ENCODE assay signal across 8 cellular contexts in genomic region chr15:40382580-40383456, GRCh38. TPM values are rescaled to one million over a fixed set of nuclear protein-coding genes. Genes with fewer than 3 reads are reported as not detected.
DNase-seq lines count a peak whose midpoint lies in the region; ATAC-seq and TF ChIP-seq lines count a peak whose summit lies in the region.

Gene KNSTRN, plus strand, starts transcription at chr15:40382721. Its CDS starts 115 bp downstream, at chr15:40382836.

- DNase-seq in COR-L47 (lab: John Stamatoyannopoulos, UW) (peak; percentile 92), HUDEP-2 (lab: John Stamatoyannopoulos, UW; ENCODE audit: unreplicated experiment in 76 of 76) (peak in 74 of 76 experiments; percentile 9 to 95 (median 85)), NOMO-1 treated with dmso at 0.1 percent for 144 hours (lab: John Stamatoyannopoulos, UW; ENCODE audit: unreplicated experiment) (peak; percentile 80), endodermal cell (peak; percentile 98), mesendoderm (peak; percentile 97)
- peak; percentile 82 to 89 for DNase-seq in activated CD8-positive, alpha-beta memory T cell treated with anti-CD3 and anti-CD28 coated beads for 4 hours (ENCODE audit: low read depth in 2 of 2)
- DNase-seq in stimulated activated CD8-positive, alpha-beta memory T cell treated with anti-CD3 and anti-CD28 coated beads, Interleukin-12 subunit alpha, Interleukin-12 subunit beta, amount 100 ng/mL, for 4 hours (ENCODE audit: low read depth) = peak; percentile 78

- no peak within 1 kb of the TSS for H4K8ac ChIP-seq in mesendoderm (ENCODE audit: low read depth, low read length)

- no peak within 1 kb of the TSS for H2BK120ac ChIP-seq in mesendoderm (ENCODE audit: low read depth, low read length)

- H3K4me2 ChIP-seq in mesendoderm (ENCODE audit: low read length) = peak within 1 kb of the TSS; percentile 59

- ATAC-seq in GM21381 (IDR thresholded peaks at IDR 0.05; ENCODE audit: unreplicated experiment) = peak; percentile 96

- no peak for TF ChIP-seq CTCF in endodermal cell (conservative IDR thresholded peaks at IDR 0.05)

- peak within 1 kb of the TSS; percentile 93 for H3K4me3 Mint-ChIP-seq in endodermal cell

- H3K79me2 ChIP-seq in mesendoderm (ENCODE audit: control insufficient read depth, insufficient read depth, low read length) = peaks cover 17% of the 10 kb centered on the region

- no peak within 1 kb of the TSS for H3K4ac ChIP-seq in mesendoderm (ENCODE audit: low read depth, low read length)

- H2BK5ac ChIP-seq in mesendoderm (ENCODE audit: low read length) = no peak within 1 kb of the TSS

- peaks cover 10% of the 10 kb centered on the region for H3K79me1 ChIP-seq in mesendoderm (ENCODE audit: low read length)

- H3K56ac ChIP-seq in mesendoderm (ENCODE audit: low read length) = peak within 1 kb of the TSS; percentile 98

- peak within 1 kb of the TSS; percentile 93 for H3K27ac Mint-ChIP-seq in endodermal cell

- peaks cover 26% of the 10 kb centered on the region for H3K36me3 ChIP-seq in endodermal cell (ENCODE audit: control insufficient read depth, insufficient read depth, low read length)
- peaks cover 15% of the 10 kb centered on the region for H3K36me3 ChIP-seq in mesendoderm (ENCODE audit: control insufficient read depth, insufficient read depth, low read length)

- peaks cover 11% of the 10 kb centered on the region for H3K9me3 Mint-ChIP-seq in endodermal cell

- H3K4me1 ChIP-seq in endodermal cell (ENCODE audit: control insufficient read depth, insufficient read depth, low read length) (no peaks in the 10 kb centered on the region), mesendoderm (ENCODE audit: control insufficient read depth, low read depth, low read length) (peaks cover 2% of the 10 kb centered on the region)

- 4 to 7% methylated on average over 27 to 55 of the region's 57 CpGs for WGBS in endodermal cell (ENCODE audit: insufficient coverage in 1 of 2, insufficient read length in 1 of 2), 2 experiments
- no CpG with 5 or more reads among the region's 57 CpGs for WGBS in mesendoderm (ENCODE audit: extremely low coverage, insufficient coverage, low lambda C conversion rate)

- H3K27me3 ChIP-seq in endodermal cell (ENCODE audit: control insufficient read depth, insufficient read depth, low read length, poor library complexity, severe bottlenecking) (no peaks in the 10 kb centered on the region), mesendoderm (ENCODE audit: insufficient read depth, low read length, poor library complexity) (no peaks in the 10 kb centered on the region)

- peak within 1 kb of the TSS; percentile 20 for H3K18ac ChIP-seq in mesendoderm (ENCODE audit: low read length)

- peak within 1 kb of the TSS; percentile 68 for H3K23ac ChIP-seq in mesendoderm (ENCODE audit: low read length)

- H2AK5ac ChIP-seq in mesendoderm (ENCODE audit: low read length) = no peak within 1 kb of the TSS

- H3K9me3 ChIP-seq in endodermal cell (ENCODE audit: control insufficient read depth, low read length) = peaks cover 17% of the 10 kb centered on the region

- H3K36me3 Mint-ChIP-seq in endodermal cell (ENCODE audit: low read depth) = peaks cover 31% of the 10 kb centered on the region

- no peak within 1 kb of the TSS for H4K5ac ChIP-seq in mesendoderm (ENCODE audit: low read length)

- H3K27me3 Mint-ChIP-seq in endodermal cell (ENCODE audit: insufficient read depth) = no peaks in the 10 kb centered on the region

- H3K9ac ChIP-seq in endodermal cell (ENCODE audit: extremely low read depth, low read length, poor library complexity, severe bottlenecking) = peak within 1 kb of the TSS; percentile 55
- peak within 1 kb of the TSS; percentile 82 for H3K9ac ChIP-seq in mesendoderm (ENCODE audit: low read length)

- peaks cover 16% of the 10 kb centered on the region for H3K4me1 Mint-ChIP-seq in endodermal cell

- H3K27ac ChIP-seq in endodermal cell (ENCODE audit: low read depth, low read length) = peak within 1 kb of the TSS; percentile 18
- no peak within 1 kb of the TSS for H3K27ac ChIP-seq in mesendoderm (ENCODE audit: low read depth, low read length)

- H3K4me3 ChIP-seq in endodermal cell (ENCODE audit: low read length) (peak within 1 kb of the TSS; percentile 95), mesendoderm (ENCODE audit: low read length) (peak within 1 kb of the TSS; percentile 97)

- H2BK15ac ChIP-seq in mesendoderm (replicated peaks; ENCODE audit: low read depth) = no peak within 1 kb of the TSS

RNA-seq across cellular contexts. Expression of gene KNSTRN, which starts in this region (rescaled TPM):
- 10 to 100 TPM; 57.6 to 92.4 TPM for total RNA-seq in endodermal cell
- polyA plus RNA-seq in endodermal cell (2013, experiment 1 of 2) = 80.7 TPM
- 81.0 TPM for polyA plus RNA-seq in endodermal cell (2013, experiment 2 of 2)
- polyA plus RNA-seq in mesendoderm (2013, experiment 1 of 2) = 59.1 TPM
- polyA plus RNA-seq in mesendoderm (2013, experiment 2 of 2) = 60.3 TPM
